13 cellular contexts compared by ENCODE assay signal in the genomic region with DNA sequence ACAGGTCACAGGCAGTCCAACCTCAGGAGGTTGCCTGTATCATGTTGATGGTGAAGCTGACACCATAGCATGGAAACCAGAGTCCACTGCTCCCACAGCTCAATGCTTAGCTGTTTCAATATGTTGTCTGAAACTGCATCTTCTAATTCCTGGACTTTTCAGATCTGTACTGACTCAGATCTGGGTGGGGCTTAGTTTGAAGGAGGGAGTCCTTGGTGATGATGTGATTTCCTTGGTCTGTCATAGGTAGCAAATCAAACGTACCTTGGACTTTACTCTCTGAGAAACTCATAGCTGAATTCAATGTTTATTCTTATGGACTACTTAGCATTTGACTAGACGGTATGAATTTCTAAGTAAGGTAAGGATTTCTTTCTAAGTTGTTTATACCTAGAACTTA. TPM values are rescaled to one million over a fixed set of nuclear protein-coding genes. Genes with fewer than 3 reads are reported as not detected.
DNase-seq lines count a peak whose midpoint lies in the region; ATAC-seq, FAIRE-seq and TF ChIP-seq lines count a peak whose summit lies in the region.
"Had no signal": no experiment of that assay in that cellular context is flagged by ENCODE, and none has a peak within 500 bp of the region (broad histone marks: within the 10 kb centered on the region; RNA-seq: fewer than 3 reads in every experiment).

TSS of gene HHLA2 (plus strand) at position 310 of the 400 bp plus-strand sequence. CDS start 55,266 bp downstream, outside the sequence.

- no peaks in the 10 kb centered on the region for H3K9me1 ChIP-seq in keratinocyte (ENCODE audit: control insufficient read depth, extremely low read depth, insufficient read depth, low read length)

- no peak within 1 kb of the TSS for H3K4me2 ChIP-seq in keratinocyte (ENCODE audit: control insufficient read depth, extremely low read depth, insufficient read depth, low read depth, low read length)

- DNase-seq in GM06990 (ENCODE audit: extremely low read depth, insufficient read length) (peak; percentile 20), NOMO-1 treated with dmso at 0.1 percent for 144 hours (lab: John Stamatoyannopoulos, UW; ENCODE audit: unreplicated experiment) (peak; percentile 69), keratinocyte (ENCODE audit: low read depth, low spot score) (no peak), GOT3 (lab: John Stamatoyannopoulos, UW) (no peak), NCI-H146 (lab: John Stamatoyannopoulos, UW) (no peak), 8988T (no peak), esophagus squamous epithelium (lab: John Stamatoyannopoulos, UW) (no peak)
- DNase-seq: amniotic stem cell, DND-41, T-cell had no signal

- intact Hi-C loops in esophagus squamous epithelium (cut with DNase I), result no loop called here

- FAIRE-seq in keratinocyte (lab: Jason Lieb, UNC), result peak; percentile 75

- no peaks in the 10 kb centered on the region for H3K27me3 ChIP-seq in GM06990 (replicated peaks; ENCODE audit: control insufficient read depth, insufficient read depth, low read length)
- H3K27me3 ChIP-seq in keratinocyte (ENCODE audit: control insufficient read depth, extremely low read depth, insufficient read depth, low read length), result no peaks in the 10 kb centered on the region
- H3K27me3 ChIP-seq in esophagus squamous epithelium, result no peaks in the 10 kb centered on the region

- H3K4me1 ChIP-seq in keratinocyte (ENCODE audit: control insufficient read depth, extremely low read depth, insufficient read depth, low read length), result no peaks in the 10 kb centered on the region
- peaks cover 0 to 5% (median 0%) of the 10 kb centered on the region in 3 donors for H3K4me1 ChIP-seq in esophagus squamous epithelium

- no peak for TF ChIP-seq CTCF in GM06990 (IDR thresholded peaks at IDR 0.05; ENCODE audit: insufficient read depth, low read length, poor library complexity, severe bottlenecking)
- TF ChIP-seq CTCF in keratinocyte (optimal IDR thresholded peaks at IDR 0.05 in 1 of 3, IDR thresholded peaks at IDR 0.05 in 1 of 3, conservative IDR thresholded peaks at IDR 0.05 in 1 of 3; ENCODE audit: extremely low read depth in 1 of 3, insufficient read depth in 2 of 3, low read length in 3 of 3), result no peak
- no peak for TF ChIP-seq CTCF in esophagus squamous epithelium (IDR thresholded peaks at IDR 0.05)

- H4K20me1 ChIP-seq in keratinocyte (ENCODE audit: control insufficient read depth, extremely low read depth, insufficient read depth, low read length), result no peaks in the 10 kb centered on the region

- H3K27ac ChIP-seq in keratinocyte (ENCODE audit: control insufficient read depth, insufficient read depth, low read length), result no peak within 1 kb of the TSS
- no peak within 1 kb of the TSS for H3K27ac ChIP-seq in esophagus squamous epithelium

- H3K9me3 ChIP-seq in keratinocyte (ENCODE audit: control insufficient read depth, low read depth, low read length) (no peaks in the 10 kb centered on the region), esophagus squamous epithelium (no peaks in the 10 kb centered on the region)

- no peak for TF ChIP-seq POLR2A in esophagus squamous epithelium (IDR thresholded peaks at IDR 0.05)

- H3K4me3 ChIP-seq in GM06990 (replicated peaks; ENCODE audit: low read depth, low read length), result no peak within 1 kb of the TSS
- H3K4me3 ChIP-seq in keratinocyte (ENCODE audit: control insufficient read depth in 2 of 3, extremely low read depth in 1 of 3, insufficient read depth in 2 of 3, low read depth in 1 of 3, low read length in 3 of 3), result no peak within 1 kb of the TSS
- no peak within 1 kb of the TSS for H3K4me3 ChIP-seq in esophagus squamous epithelium

- ATAC-seq in GM21360 (IDR thresholded peaks at IDR 0.05; ENCODE audit: unreplicated experiment), result peak; percentile 31
- ATAC-seq: T-cell had no signal

- WGBS in esophagus squamous epithelium, 2 donors, result 63 to 70% methylated on average over 2 of the region's 2 CpGs

- dilution Hi-C loops in keratinocyte (cut with MboI; ENCODE audit: extremely low pct_ligation_motif_present, low sequenced_read_pairs), result no loop called here

- H2AFZ ChIP-seq in keratinocyte (ENCODE audit: control insufficient read depth, low read length), result no peak within 1 kb of the TSS

- H3K9ac ChIP-seq in keratinocyte (ENCODE audit: control insufficient read depth, extremely low read depth, insufficient read depth, low read length), result no peak within 1 kb of the TSS

- H3K79me2 ChIP-seq in keratinocyte (ENCODE audit: control insufficient read depth, insufficient read depth, low read length), result no peaks in the 10 kb centered on the region

- H3K36me3 ChIP-seq in GM06990 (ENCODE audit: control insufficient read depth, insufficient read depth, low read length), result no peaks in the 10 kb centered on the region
- no peaks in the 10 kb centered on the region for H3K36me3 ChIP-seq in keratinocyte (ENCODE audit: control insufficient read depth in 2 of 2, extremely low read depth in 1 of 2, insufficient read depth in 2 of 2, low read length in 2 of 2)
- no peaks in the 10 kb centered on the region for H3K36me3 ChIP-seq in esophagus squamous epithelium

RNA-seq across cellular contexts. Expression of gene HHLA2, which starts in this region (rescaled TPM):
- not detected in 3 replicates for polyA plus RNA-seq in keratinocyte
- polyA plus RNA-seq in keratinocyte (2011; ENCODE audit: low read depth), result not detected
- polyA plus RNA-seq in keratinocyte (2011; cell fraction: cytosol; rRNA removed), result not detected in 2 replicates
- polyA plus RNA-seq in keratinocyte (2011; cell fraction: nucleus; rRNA removed), result not detected in 2 replicates
- not detected in 2 replicates for polyA plus RNA-seq in keratinocyte (2012; ENCODE audit: low replicate concordance)
- polyA minus RNA-seq in keratinocyte, result not detected in 3 replicates
- polyA minus RNA-seq in keratinocyte (2011; cell fraction: cytosol; rRNA and poly(A)+ RNA removed), result not detected
- polyA minus RNA-seq in keratinocyte (2011; cell fraction: nucleus; rRNA and poly(A)+ RNA removed), result not detected in 2 replicates
- not detected for total RNA-seq in esophagus squamous epithelium
- total RNA-seq: NCI-H460 had no signal
- polyA plus RNA-seq: neural cell had no signal

Comparison
In these comparisons a context has a peak if more than half of its experiments do, and no peak if none do; other contexts are left out.
1. DNase-seq: peak in GM06990 (single experiment) and NOMO-1 treated with dmso at 0.1 percent for 144 hours (single experiment); none in keratinocyte (single experiment), GOT3 (single experiment), NCI-H146 (single experiment), 8988T (single experiment) and esophagus squamous epithelium (single experiment).